ENCODE assay signal across 14 cellular contexts in genomic region chr5:128579111-128579510, GRCh38. TPM values are rescaled to one million over a fixed set of nuclear protein-coding genes. Genes with fewer than 3 reads are reported as not detected.
DNase-seq lines count a peak whose midpoint lies in the region; ATAC-seq, FAIRE-seq and TF ChIP-seq lines count a peak whose summit lies in the region.
"Had no signal": no experiment of that assay in that cellular context is flagged by ENCODE, and none has a peak within 500 bp of the region (broad histone marks: within the 10 kb centered on the region; RNA-seq: fewer than 3 reads in every experiment).

No MANE protein-coding gene starts in this region.

- no peak overlapping the region for H3K27ac ChIP-seq in HCT116 (ENCODE audit: low read depth, low read length)
- no peak overlapping the region for H3K27ac ChIP-seq in smooth muscle cell (ENCODE audit: low read depth)
- H3K27ac ChIP-seq: body of pancreas, HL-60 had no signal

- H4K20me1 ChIP-seq in HCT116 (ENCODE audit: insufficient read depth) (no peaks in the 10 kb centered on the region), smooth muscle cell (ENCODE audit: low read depth) (no peaks in the 10 kb centered on the region)

- no peaks in the 10 kb centered on the region for H3K9me3 ChIP-seq in HCT116 (ENCODE audit: control insufficient read depth in 1 of 2, insufficient read depth in 1 of 2, low read depth in 1 of 2, low read length in 2 of 2)
- no peaks in the 10 kb centered on the region for H3K9me3 ChIP-seq in smooth muscle cell (replicated peaks; ENCODE audit: low read depth)
- H3K9me3 ChIP-seq: body of pancreas had no signal

- FAIRE-seq in RCC 7860 (lab: Jason Lieb, UNC): no peak

- H3K4me1 ChIP-seq in HCT116 (ENCODE audit: control insufficient read depth in 1 of 2, insufficient read depth in 2 of 2, low read length in 2 of 2) (peaks cover 0 to 15% of the 10 kb centered on the region in 2 experiments; a peak in 1 of 4 replicates), smooth muscle cell (ENCODE audit: low read depth) (no peaks in the 10 kb centered on the region)
- H3K4me1 ChIP-seq: body of pancreas had no signal

- peak overlapping the region; percentile 31; the same call in 1 of the 2 replicates for H3K4me2 ChIP-seq in HCT116 (ENCODE audit: low read length)
- H3K4me2 ChIP-seq in smooth muscle cell: peak overlapping the region; percentile 3

- H2AFZ ChIP-seq in HCT116 (ENCODE audit: low read depth, low read length, poor library complexity, severe bottlenecking): no peak overlapping the region
- no peak overlapping the region for H2AFZ ChIP-seq in smooth muscle cell (ENCODE audit: low read depth)

- TF ChIP-seq POLR2A in HCT116 (IDR thresholded peaks at IDR 0.05; ENCODE audit: borderline replicate concordance, extremely low read depth, insufficient read depth, insufficient read length): no peak

- H3K9ac ChIP-seq in HCT116 (ENCODE audit: low read length): no peak overlapping the region
- no peak overlapping the region for H3K9ac ChIP-seq in smooth muscle cell (ENCODE audit: low read depth)

- H3F3A ChIP-seq in smooth muscle cell (ENCODE audit: low read depth): peaks cover 4% of the 10 kb centered on the region

- H3K36me3 ChIP-seq in HCT116 (ENCODE audit: control insufficient read depth in 1 of 2, insufficient read depth in 2 of 2, low read length in 2 of 2) (no peaks in the 10 kb centered on the region), smooth muscle cell (ENCODE audit: low read depth) (no peaks in the 10 kb centered on the region)

- DNase-seq in HCT116 (ENCODE audit: low read depth, low spot score) (no peak), amniotic epithelial cell (ENCODE audit: low read depth) (peak; percentile 80), fibroblast of villous mesenchyme (ENCODE audit: low read depth) (peak; percentile 88), smooth muscle cell (lab: John Stamatoyannopoulos, UW; ENCODE audit: unreplicated experiment) (no peak), NCI-H748 (lab: John Stamatoyannopoulos, UW; ENCODE audit: unreplicated experiment) (no peak), RCC 7860 (ENCODE audit: low spot score) (no peak)
- DNase-seq in activated CD4-positive, CD25-positive, alpha-beta regulatory T cell (lab: John Stamatoyannopoulos, UW): no peak
- DNase-seq: body of pancreas; CD4-positive, alpha-beta memory T cell; effector CD4-positive, alpha-beta T cell had no signal

- WGBS in smooth muscle cell (ENCODE audit: low lambda C conversion rate): 61% methylated on average over 3 of the region's 3 CpGs

- no peak for TF ChIP-seq RAD21 in HCT116 (IDR thresholded peaks at IDR 0.05; ENCODE audit: low read depth)

- TF ChIP-seq CTCF in HCT116 (IDR thresholded peaks at IDR 0.05 in 2 of 3, conservative IDR thresholded peaks at IDR 0.05 in 1 of 3; ENCODE audit: borderline replicate concordance in 1 of 3, insufficient read depth in 1 of 3, low read depth in 2 of 3, low read length in 2 of 3) (no peak), fibroblast of villous mesenchyme (IDR thresholded peaks at IDR 0.05; ENCODE audit: insufficient read depth, low read depth, low read length) (no peak), smooth muscle cell (IDR thresholded peaks at IDR 0.05; ENCODE audit: borderline replicate concordance, insufficient read depth, poor library complexity, severe bottlenecking) (no peak)

- ATAC-seq in HCT116 (peak; percentile 36; the same call in 1 of the 2 replicates), GM18858 (IDR thresholded peaks at IDR 0.05; ENCODE audit: unreplicated experiment) (no peak)
- ATAC-seq: body of pancreas, sciatic nerve had no signal

- H3K27me3 ChIP-seq in HCT116 (ENCODE audit: insufficient read depth, low read length) (no peaks in the 10 kb centered on the region), smooth muscle cell (ENCODE audit: low read depth) (no peaks in the 10 kb centered on the region)
- H3K27me3 ChIP-seq: body of pancreas had no signal

- no peaks in the 10 kb centered on the region for H3K9me2 ChIP-seq in HCT116 (ENCODE audit: insufficient read depth)

- H3K4me3 ChIP-seq in HCT116 (replicated peaks in 1 of 2; ENCODE audit: low read depth in 1 of 2, low read length in 2 of 2) (no peak overlapping the region), fibroblast of villous mesenchyme (ENCODE audit: low read depth, low read length) (no peak overlapping the region), smooth muscle cell (no peak overlapping the region)
- H3K4me3 ChIP-seq: body of pancreas, lung had no signal

- RAD21 ChIA-PET in HCT116 (lab: Charles Lee; ENCODE audit: low non-redundant PET in 1 of 2, low total read pairs in 2 of 2, uncharacterized antibody in 2 of 2, unreplicated experiment in 2 of 2): no interaction called here

- H3K79me2 ChIP-seq in HCT116 (ENCODE audit: insufficient read depth, low read length): no peaks in the 10 kb centered on the region
- no peaks in the 10 kb centered on the region for H3K79me2 ChIP-seq in smooth muscle cell (ENCODE audit: low read depth)

- intact Hi-C loops in HCT116 (cut with micrococcal nuclease): no loop called here

- no TSS peak for BruUV-seq in HCT116 (replicated peaks; lab: Mats Ljungman, UMichigan)

- POLR2A ChIA-PET in HCT116 (lab: Charles Lee): no interaction called here

- CTCF ChIA-PET in HCT116 (lab: Charles Lee): no interaction called here

TF ChIP-seq in HCT116, 20 proteins besides CTCF, POLR2A, EP300 and RAD21:
- TF ChIP-seq, protein P1, sequence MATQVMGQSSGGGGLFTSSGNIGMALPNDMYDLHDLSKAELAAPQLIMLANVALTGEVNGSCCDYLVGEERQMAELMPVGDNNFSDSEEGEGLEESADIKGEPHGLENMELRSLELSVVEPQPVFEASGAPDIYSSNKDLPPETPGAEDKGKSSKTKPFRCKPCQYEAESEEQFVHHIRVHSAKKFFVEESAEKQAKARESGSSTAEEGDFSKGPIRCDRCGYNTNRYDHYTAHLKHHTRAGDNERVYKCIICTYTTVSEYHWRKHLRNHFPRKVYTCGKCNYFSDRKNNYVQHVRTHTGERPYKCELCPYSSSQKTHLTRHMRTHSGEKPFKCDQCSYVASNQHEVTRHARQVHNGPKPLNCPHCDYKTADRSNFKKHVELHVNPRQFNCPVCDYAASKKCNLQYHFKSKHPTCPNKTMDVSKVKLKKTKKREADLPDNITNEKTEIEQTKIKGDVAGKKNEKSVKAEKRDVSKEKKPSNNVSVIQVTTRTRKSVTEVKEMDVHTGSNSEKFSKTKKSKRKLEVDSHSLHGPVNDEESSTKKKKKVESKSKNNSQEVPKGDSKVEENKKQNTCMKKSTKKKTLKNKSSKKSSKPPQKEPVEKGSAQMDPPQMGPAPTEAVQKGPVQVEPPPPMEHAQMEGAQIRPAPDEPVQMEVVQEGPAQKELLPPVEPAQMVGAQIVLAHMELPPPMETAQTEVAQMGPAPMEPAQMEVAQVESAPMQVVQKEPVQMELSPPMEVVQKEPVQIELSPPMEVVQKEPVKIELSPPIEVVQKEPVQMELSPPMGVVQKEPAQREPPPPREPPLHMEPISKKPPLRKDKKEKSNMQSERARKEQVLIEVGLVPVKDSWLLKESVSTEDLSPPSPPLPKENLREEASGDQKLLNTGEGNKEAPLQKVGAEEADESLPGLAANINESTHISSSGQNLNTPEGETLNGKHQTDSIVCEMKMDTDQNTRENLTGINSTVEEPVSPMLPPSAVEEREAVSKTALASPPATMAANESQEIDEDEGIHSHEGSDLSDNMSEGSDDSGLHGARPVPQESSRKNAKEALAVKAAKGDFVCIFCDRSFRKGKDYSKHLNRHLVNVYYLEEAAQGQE (IDR thresholded peaks at IDR 0.05; ENCODE audit: low read depth): no peak
- TF ChIP-seq EGR1 (IDR thresholded peaks at IDR 0.05; ENCODE audit: low read depth): no peak
- TF ChIP-seq ZBTB33 (IDR thresholded peaks at IDR 0.05; ENCODE audit: extremely low read depth, insufficient replicate concordance, low read length): no peak
- no peak for TF ChIP-seq CBX3 (IDR thresholded peaks at IDR 0.05; ENCODE audit: low read depth)
- 0 out of 2 replicates have a peak, but pooled peaks have one; percentile 25 for TF ChIP-seq FOSL1 (IDR thresholded peaks at IDR 0.05; ENCODE audit: low read depth)
- no peak for TF ChIP-seq TCF7L2 (IDR thresholded peaks at IDR 0.05; ENCODE audit: borderline replicate concordance, extremely low read depth, insufficient read depth, insufficient read length)
- TF ChIP-seq ELF1 (IDR thresholded peaks at IDR 0.05; ENCODE audit: borderline replicate concordance, low read depth): no peak
- no peak for TF ChIP-seq SIN3A (IDR thresholded peaks at IDR 0.05; ENCODE audit: low read depth)
- TF ChIP-seq MAX (IDR thresholded peaks at IDR 0.05): no peak
- TF ChIP-seq, protein P2, sequence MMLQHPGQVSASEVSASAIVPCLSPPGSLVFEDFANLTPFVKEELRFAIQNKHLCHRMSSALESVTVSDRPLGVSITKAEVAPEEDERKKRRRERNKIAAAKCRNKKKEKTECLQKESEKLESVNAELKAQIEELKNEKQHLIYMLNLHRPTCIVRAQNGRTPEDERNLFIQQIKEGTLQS (IDR thresholded peaks at IDR 0.05): no peak
- TF ChIP-seq ZFX (IDR thresholded peaks at IDR 0.05): no peak
- TF ChIP-seq JUND (IDR thresholded peaks at IDR 0.05): 0 out of 2 replicates have a peak, but pooled peaks have one; percentile 18
- no peak for TF ChIP-seq YY1 (IDR thresholded peaks at IDR 0.05; ENCODE audit: extremely low read depth, insufficient replicate concordance, low read depth, low read length)
TF ChIP-seq in HCT116: peak in this region for 2.

RNA-seq across cellular contexts. Expression of gene FBN2, which starts 41.1 kb away (rescaled TPM):
- 0.42 TPM for total RNA-seq in HCT116 (2021; ENCODE audit: unreplicated experiment)
- polyA plus RNA-seq in HCT116 (2012): under 0.01 and 0.10 TPM in 2 replicates
- total RNA-seq in fibroblast of villous mesenchyme: 81.6 and 137 TPM in 2 replicates
- 25.9 and 36.5 TPM in 2 replicates for total RNA-seq in smooth muscle cell
- polyA plus RNA-seq in smooth muscle cell: 10.0 and 17.2 TPM in 2 replicates
- polyA plus RNA-seq: CD4-positive, alpha-beta memory T cell had no signal

Comparison
In these comparisons a context has a peak if more than half of its experiments do, and no peak if none do; other contexts are left out.
1. DNase-seq: peak in amniotic epithelial cell (single experiment) and fibroblast of villous mesenchyme (single experiment); none in HCT116 (single experiment), smooth muscle cell (single experiment), activated CD4-positive, CD25-positive, alpha-beta regulatory T cell (0 of 4), NCI-H748 (single experiment) and RCC 7860 (single experiment).
2. RNA of gene FBN2, which starts 41.1 kb away (total RNA-seq): 81.6 to 137 TPM in fibroblast of villous mesenchyme and 25.9 to 36.5 TPM in smooth muscle cell; 0.42 TPM in HCT116 (single experiment); every median in the first group is over 10 times any median in the second.